Comparison of ENCODE assay signal across 16 cellular contexts in the genomic region with DNA sequence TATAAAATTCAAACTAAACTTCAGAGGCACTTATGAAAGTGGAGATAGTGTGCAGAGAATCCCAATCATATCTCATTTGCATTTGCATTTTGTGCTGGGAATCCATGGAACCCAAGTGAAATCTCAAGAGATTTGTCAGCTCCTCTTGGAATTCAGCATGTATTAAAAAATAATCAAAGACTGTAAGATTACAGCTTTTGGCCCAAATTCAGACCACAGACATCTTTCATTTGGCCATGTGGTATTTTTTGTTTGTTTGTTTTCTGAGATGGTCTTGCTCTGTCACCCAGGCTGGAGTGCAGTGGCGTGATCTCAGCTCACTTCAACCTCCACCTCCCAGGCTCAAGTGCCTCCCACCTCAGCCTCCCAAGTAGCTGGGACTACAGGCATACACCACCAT. TPM values are rescaled to one million over a fixed set of nuclear protein-coding genes. Genes with fewer than 3 reads are reported as not detected.
DNase-seq lines count a peak whose midpoint lies in the region; ATAC-seq, FAIRE-seq and TF ChIP-seq lines count a peak whose summit lies in the region.
"Had no signal": no experiment of that assay in that cellular context is flagged by ENCODE, and none has a peak within 500 bp of the region (broad histone marks: within the 10 kb centered on the region; RNA-seq: fewer than 3 reads in every experiment).

No MANE protein-coding gene starts in this region.

- BruUV-seq in HepG2 (replicated peaks; lab: Mats Ljungman, UMichigan) = no TSS peak

- H2AFZ ChIP-seq in HepG2 (ENCODE audit: low read length) = no peak overlapping the region

- H3K27me3 Mint-ChIP-seq in T-helper 17 cell = no peaks in the 10 kb centered on the region

- H3K79me2 ChIP-seq in HepG2 (ENCODE audit: insufficient read depth, low read length) = peaks cover 8% of the 10 kb centered on the region

- no peak overlapping the region for H3K4me3 Mint-ChIP-seq in T-helper 17 cell
- H3K4me3 Mint-ChIP-seq: CD14-positive monocyte had no signal

- peak overlapping the region; percentile 11 for H3K27ac Mint-ChIP-seq in T-helper 17 cell

- in situ Hi-C loops in HepG2 (cut with HindIII; ENCODE audit: extremely low pct_ligation_motif_present, low pct_unique_long_range_greater_than_20kb) = loop anchor here (5.0 to 25.0 kb wide), 2 partner anchors 224 to 734 kb away; no protein-coding TSS in a partner anchor

- DNase-seq in HepG2 (ENCODE audit: low spot score) (no peak), right lobe of liver (no peak), T-helper 17 cell (no peak), fibroblast of gingiva (ENCODE audit: low read depth) (peak; percentile 60), NCI-H82 (lab: John Stamatoyannopoulos, UW) (no peak), GM12892 (ENCODE audit: insufficient read length) (no peak), esophagus muscularis mucosa (ENCODE audit: extremely low spot score) (no peak), DMS53 (lab: John Stamatoyannopoulos, UW) (no peak)
- DNase-seq: DMS 273 treated with DMSO at 0.1 percent for 48 hours; NCI-H1105 treated with DMSO at 0.1 percent for 48 hours; NCI-H1694; NK-92 treated with Interleukin-12 subunit alpha and Interleukin-12 subunit beta, amount 100 ng/mL, for 24 hours; SHP77 had no signal

- CTCF ChIA-PET in HepG2 (lab: Yijun Ruan, JAX; ENCODE audit: low intra/inter-chr PET ratio, low total read pairs) = no interaction called here

- WGBS in HepG2 (ENCODE audit: low lambda C conversion rate) = 100% methylated on average over 1 of the region's 1 CpG
- 89% methylated on average over 1 of the region's 1 CpG for WGBS in right lobe of liver (ENCODE audit: insufficient coverage, low coverage, low lambda C conversion rate, missing lambda C conversion rate)
- WGBS in esophagus muscularis mucosa = 89% methylated on average over 1 of the region's 1 CpG

- peaks cover 16% of the 10 kb centered on the region for H3K4me1 Mint-ChIP-seq in T-helper 17 cell

- H3K4me3 ChIP-seq in HepG2 (replicated peaks in 1 of 3; ENCODE audit: insufficient read depth in 1 of 3, low read depth in 2 of 3, low read length in 3 of 3) (no peak overlapping the region), right lobe of liver (no peak overlapping the region), esophagus muscularis mucosa (no peak overlapping the region)

- no peaks in the 10 kb centered on the region for H4K20me1 ChIP-seq in HepG2 (ENCODE audit: insufficient read depth, low read length)

- peak overlapping the region; percentile 30 for H3K27ac ChIP-seq in HepG2 (ENCODE audit: extremely low read length, insufficient read depth, low read length)
- no peak overlapping the region for H3K27ac ChIP-seq in right lobe of liver
- H3K27ac ChIP-seq in esophagus muscularis mucosa (replicated peaks in 1 of 4) = no peak overlapping the region
- H3K27ac ChIP-seq: 22Rv1 had no signal

- intact Hi-C loops in HepG2 (cut with micrococcal nuclease; ENCODE audit: unreplicated experiment) (loop anchor here (5.0 kb wide), 3 partner anchors 44 to 729 kb away; no protein-coding TSS in a partner anchor), right lobe of liver (cut with DNase I) (loop anchor here in 1 of 2 donors (5.0 kb wide), 1 partner anchor 229 kb away; no protein-coding TSS in a partner anchor), esophagus muscularis mucosa (cut with DNase I) (no loop called here)

- TF ChIP-seq POLR2A in HepG2 (IDR thresholded peaks at IDR 0.05; ENCODE audit: insufficient read depth in 1 of 2, low read depth in 2 of 2, low read length in 2 of 2) (no peak), right lobe of liver (IDR thresholded peaks at IDR 0.05) (no peak), GM12892 (IDR thresholded peaks at IDR 0.05; ENCODE audit: low read depth, low read length) (no peak), esophagus muscularis mucosa (IDR thresholded peaks at IDR 0.05; ENCODE audit: low read depth) (no peak)

- peaks cover 45% of the 10 kb centered on the region for H3K4me1 ChIP-seq in HepG2 (ENCODE audit: insufficient read depth, low read length)
- H3K4me1 ChIP-seq in right lobe of liver = peaks cover 0 to 4% (median 0%) of the 10 kb centered on the region in 4 donors
- H3K4me1 ChIP-seq in esophagus muscularis mucosa = peaks cover under 1 to 21% (median 14%) of the 10 kb centered on the region in 4 donors

- peaks cover 2% of the 10 kb centered on the region for H3K36me3 Mint-ChIP-seq in T-helper 17 cell (ENCODE audit: low read depth)

- FAIRE-seq in HepG2 (lab: Jason Lieb, UNC) = no peak
- no peak for FAIRE-seq in GM12892 (lab: Jason Lieb, UNC)
- FAIRE-seq: H54 had no signal

- no peak overlapping the region for H3K4me2 ChIP-seq in HepG2 (ENCODE audit: low read depth, low read length)

- TF ChIP-seq CTCF in HepG2 (CRISPR knock-in tag; IDR thresholded peaks at IDR 0.05) = no peak
- no peak for TF ChIP-seq CTCF in right lobe of liver (IDR thresholded peaks at IDR 0.05)
- no peak for TF ChIP-seq CTCF in esophagus muscularis mucosa (IDR thresholded peaks at IDR 0.05)

- H3K9ac ChIP-seq in HepG2 (ENCODE audit: insufficient read depth, low read depth, low read length) = no peak overlapping the region

- H3K9me3 ChIP-seq in HepG2 (ENCODE audit: low read length) = no peaks in the 10 kb centered on the region
- H3K9me3 ChIP-seq in right lobe of liver = no peaks in the 10 kb centered on the region
- H3K9me3 ChIP-seq in T-helper 17 cell (ENCODE audit: control insufficient read depth, low read length, poor library complexity, severe bottlenecking) = no peaks in the 10 kb centered on the region
- H3K9me3 ChIP-seq in esophagus muscularis mucosa = no peaks in the 10 kb centered on the region

- TF ChIP-seq EP300 in HepG2 (IDR thresholded peaks at IDR 0.05; ENCODE audit: low read depth in 2 of 2, low read length in 2 of 2) = no peak
- no peak for TF ChIP-seq EP300 in HepG2 (CRISPR knock-in tag; IDR thresholded peaks at IDR 0.05; ENCODE audit: borderline replicate concordance)
- no peak for TF ChIP-seq EP300 in esophagus muscularis mucosa (IDR thresholded peaks at IDR 0.05)

- TF ChIP-seq RAD21 in HepG2 (CRISPR knock-in tag; IDR thresholded peaks at IDR 0.05) = no peak

- POLR2A ChIA-PET in HepG2 (lab: Yijun Ruan, JAX) = no interaction called here

- H3K36me3 ChIP-seq in HepG2 (replicated peaks in 1 of 2; ENCODE audit: control insufficient read depth in 1 of 2, insufficient read depth in 2 of 2, low read length in 2 of 2) (no peaks in the 10 kb centered on the region; a peak in 2 of 5 replicates), right lobe of liver (no peaks in the 10 kb centered on the region), esophagus muscularis mucosa (no peaks in the 10 kb centered on the region)

- ATAC-seq in HepG2 (no peak), right lobe of liver (no peak), T-helper 17 cell (no peak)

- H3K27me3 ChIP-seq in HepG2 (ENCODE audit: control insufficient read depth in 1 of 2, insufficient read depth in 2 of 2, low read length in 2 of 2) (no peaks in the 10 kb centered on the region; a peak in 1 of 5 replicates), right lobe of liver (no peaks in the 10 kb centered on the region), esophagus muscularis mucosa (no peaks in the 10 kb centered on the region)

RNA-seq across cellular contexts. Expression of a gene that starts 3.8 kb away (rescaled TPM):
- total RNA-seq in HepG2 (2016; rRNA removed; fragmentation: Illumina TruSeq; extraction: Trizol) (183 and 247 TPM in 2 replicates), right lobe of liver (10 to 100 TPM; 20.3 to 60.0 (median 31.2) TPM), T-helper 17 cell (10 to 100 TPM; 82.2 to 89.8 TPM), esophagus muscularis mucosa (100 to 1,000 TPM in 2 of 4 donors, 10 to 100 TPM in 2; 48.5 to 125 (median 94.7) TPM)
- 30.4 and 49.6 TPM in 2 replicates for total RNA-seq in HepG2 (2016; cell fraction: cytosol; rRNA removed; fragmentation: Illumina TruSeq; extraction: Trizol; ENCODE audit: low read depth)
- total RNA-seq in HepG2 (2016; cell fraction: insoluble cytoplasmic fraction; rRNA removed; fragmentation: Illumina TruSeq; extraction: Trizol) = 174 and 253 TPM in 2 replicates
- total RNA-seq in HepG2 (2016; cell fraction: membrane; rRNA removed; fragmentation: Illumina TruSeq; extraction: Trizol) = 59.8 and 73.6 TPM in 2 replicates
- 71.5 and 73.7 TPM in 2 replicates for total RNA-seq in HepG2 (2016; cell fraction: nucleus; rRNA removed; fragmentation: Illumina TruSeq; extraction: Trizol)
- polyA plus RNA-seq in HepG2 (2011; rRNA removed) = 14.4 and 18.4 TPM in 2 replicates
- 16.9 and 18.9 TPM in 2 replicates for polyA plus RNA-seq in HepG2 (2011; cell fraction: cytosol; rRNA removed)
- polyA plus RNA-seq in HepG2 (2011; cell fraction: nucleus; rRNA removed) = 6.2 and 30.3 TPM in 2 replicates
- polyA plus RNA-seq in HepG2 (2012) = 63.3 and 84.9 TPM in 2 replicates
- 27.7 and 44.6 TPM in 2 replicates for polyA plus RNA-seq in HepG2 (2016; cell fraction: cytosol; fragmentation: Illumina TruSeq; extraction: Trizol; ENCODE audit: low read depth)
- 258 and 299 TPM in 2 replicates for polyA plus RNA-seq in HepG2 (2016; cell fraction: insoluble cytoplasmic fraction; fragmentation: Illumina TruSeq; extraction: Trizol; ENCODE audit: low read depth)
- polyA plus RNA-seq in HepG2 (2016; cell fraction: membrane; fragmentation: Illumina TruSeq; extraction: Trizol; ENCODE audit: low read depth) = 37.6 and 44.0 TPM in 2 replicates
- 94.4 and 105 TPM in 2 replicates for polyA plus RNA-seq in HepG2 (2016; cell fraction: nucleus; fragmentation: Illumina TruSeq; extraction: Trizol; ENCODE audit: insufficient read depth, low read depth)
- 7.8 and 17.6 TPM in 2 replicates for polyA minus RNA-seq in HepG2 (2011; rRNA and poly(A)+ RNA removed; ENCODE audit: low replicate concordance)
- polyA minus RNA-seq in HepG2 (2011; cell fraction: cytosol; rRNA and poly(A)+ RNA removed) = 13.6 and 15.7 TPM in 2 replicates
- 22.3 and 32.9 TPM in 2 replicates for polyA minus RNA-seq in HepG2 (2011; cell fraction: nucleus; rRNA and poly(A)+ RNA removed)
- 142 TPM for polyA plus RNA-seq in GM12892 (2012; ENCODE audit: missing spikeins)

RNA-seq across cellular contexts. Expression of a gene that starts 27.3 kb away (rescaled TPM):
- total RNA-seq in HepG2 (2016; rRNA removed; fragmentation: Illumina TruSeq; extraction: Trizol) (43.2 and 52.7 TPM in 2 replicates), right lobe of liver (10 to 100 TPM in 5 of 6 experiments, 1 to 10 TPM in 1; 9.4 to 22.8 (median 18.8) TPM), T-helper 17 cell (10 to 100 TPM; 13.4 to 16.2 TPM), esophagus muscularis mucosa (10 to 100 TPM; 17.9 to 31.1 (median 26.1) TPM)
- total RNA-seq in HepG2 (2016; cell fraction: cytosol; rRNA removed; fragmentation: Illumina TruSeq; extraction: Trizol; ENCODE audit: low read depth) = 9.3 and 9.4 TPM in 2 replicates
- total RNA-seq in HepG2 (2016; cell fraction: insoluble cytoplasmic fraction; rRNA removed; fragmentation: Illumina TruSeq; extraction: Trizol) = 44.1 and 58.4 TPM in 2 replicates
- total RNA-seq in HepG2 (2016; cell fraction: membrane; rRNA removed; fragmentation: Illumina TruSeq; extraction: Trizol) = 13.3 and 14.6 TPM in 2 replicates
- total RNA-seq in HepG2 (2016; cell fraction: nucleus; rRNA removed; fragmentation: Illumina TruSeq; extraction: Trizol) = 19.0 and 20.8 TPM in 2 replicates
- polyA plus RNA-seq in HepG2 (2011; rRNA removed) = 32.0 and 36.6 TPM in 2 replicates
- polyA plus RNA-seq in HepG2 (2011; cell fraction: cytosol; rRNA removed) = 20.4 and 26.8 TPM in 2 replicates
- 14.8 and 19.5 TPM in 2 replicates for polyA plus RNA-seq in HepG2 (2011; cell fraction: nucleus; rRNA removed)
- polyA plus RNA-seq in HepG2 (2012) = 38.4 and 42.2 TPM in 2 replicates
- polyA plus RNA-seq in HepG2 (2016; cell fraction: cytosol; fragmentation: Illumina TruSeq; extraction: Trizol; ENCODE audit: low read depth) = 11.7 and 12.1 TPM in 2 replicates
- 52.9 and 60.0 TPM in 2 replicates for polyA plus RNA-seq in HepG2 (2016; cell fraction: insoluble cytoplasmic fraction; fragmentation: Illumina TruSeq; extraction: Trizol; ENCODE audit: low read depth)
- polyA plus RNA-seq in HepG2 (2016; cell fraction: membrane; fragmentation: Illumina TruSeq; extraction: Trizol; ENCODE audit: low read depth) = 11.2 and 11.7 TPM in 2 replicates
- polyA plus RNA-seq in HepG2 (2016; cell fraction: nucleus; fragmentation: Illumina TruSeq; extraction: Trizol; ENCODE audit: insufficient read depth, low read depth) = 32.8 and 35.8 TPM in 2 replicates
- 11.8 and 20.3 TPM in 2 replicates for polyA minus RNA-seq in HepG2 (2011; rRNA and poly(A)+ RNA removed; ENCODE audit: low replicate concordance)
- 9.5 and 10.3 TPM in 2 replicates for polyA minus RNA-seq in HepG2 (2011; cell fraction: cytosol; rRNA and poly(A)+ RNA removed)
- 25.4 and 25.8 TPM in 2 replicates for polyA minus RNA-seq in HepG2 (2011; cell fraction: nucleus; rRNA and poly(A)+ RNA removed)
- 36.4 TPM for polyA plus RNA-seq in GM12892 (2012; ENCODE audit: missing spikeins)
